ENCODE assay signal across 1 cellular context in the genomic region with DNA sequence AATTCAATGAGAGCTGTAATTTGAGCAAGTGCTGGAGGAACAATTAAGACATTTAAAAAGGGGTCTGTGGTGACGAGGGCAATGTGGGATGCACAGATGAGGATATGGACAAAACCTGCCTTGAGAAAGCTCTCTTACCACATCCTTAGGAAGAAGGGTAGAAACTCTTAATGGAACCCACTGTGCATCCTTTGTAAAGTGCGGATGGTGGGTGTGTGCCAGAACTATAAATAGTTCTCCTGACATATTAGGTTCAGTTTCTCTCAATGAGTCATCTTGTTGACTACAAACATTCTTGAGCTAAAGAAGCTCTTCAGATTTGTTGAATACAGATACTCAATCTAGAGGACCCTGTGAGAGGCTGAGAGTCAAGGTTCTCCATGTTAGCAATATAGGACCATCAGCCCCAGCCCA.
TF ChIP-seq lines count a peak whose summit lies in the region.

No MANE protein-coding gene starts in this region.

TF ChIP-seq in GM23338, 12 proteins besides CTCF, POLR2A, EP300 and RAD21:
- TF ChIP-seq, protein P1, sequence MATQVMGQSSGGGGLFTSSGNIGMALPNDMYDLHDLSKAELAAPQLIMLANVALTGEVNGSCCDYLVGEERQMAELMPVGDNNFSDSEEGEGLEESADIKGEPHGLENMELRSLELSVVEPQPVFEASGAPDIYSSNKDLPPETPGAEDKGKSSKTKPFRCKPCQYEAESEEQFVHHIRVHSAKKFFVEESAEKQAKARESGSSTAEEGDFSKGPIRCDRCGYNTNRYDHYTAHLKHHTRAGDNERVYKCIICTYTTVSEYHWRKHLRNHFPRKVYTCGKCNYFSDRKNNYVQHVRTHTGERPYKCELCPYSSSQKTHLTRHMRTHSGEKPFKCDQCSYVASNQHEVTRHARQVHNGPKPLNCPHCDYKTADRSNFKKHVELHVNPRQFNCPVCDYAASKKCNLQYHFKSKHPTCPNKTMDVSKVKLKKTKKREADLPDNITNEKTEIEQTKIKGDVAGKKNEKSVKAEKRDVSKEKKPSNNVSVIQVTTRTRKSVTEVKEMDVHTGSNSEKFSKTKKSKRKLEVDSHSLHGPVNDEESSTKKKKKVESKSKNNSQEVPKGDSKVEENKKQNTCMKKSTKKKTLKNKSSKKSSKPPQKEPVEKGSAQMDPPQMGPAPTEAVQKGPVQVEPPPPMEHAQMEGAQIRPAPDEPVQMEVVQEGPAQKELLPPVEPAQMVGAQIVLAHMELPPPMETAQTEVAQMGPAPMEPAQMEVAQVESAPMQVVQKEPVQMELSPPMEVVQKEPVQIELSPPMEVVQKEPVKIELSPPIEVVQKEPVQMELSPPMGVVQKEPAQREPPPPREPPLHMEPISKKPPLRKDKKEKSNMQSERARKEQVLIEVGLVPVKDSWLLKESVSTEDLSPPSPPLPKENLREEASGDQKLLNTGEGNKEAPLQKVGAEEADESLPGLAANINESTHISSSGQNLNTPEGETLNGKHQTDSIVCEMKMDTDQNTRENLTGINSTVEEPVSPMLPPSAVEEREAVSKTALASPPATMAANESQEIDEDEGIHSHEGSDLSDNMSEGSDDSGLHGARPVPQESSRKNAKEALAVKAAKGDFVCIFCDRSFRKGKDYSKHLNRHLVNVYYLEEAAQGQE (IDR thresholded peaks at IDR 0.05; ENCODE audit: unreplicated experiment): no peak
- no peak for TF ChIP-seq EZH2 (IDR thresholded peaks at IDR 0.05; ENCODE audit: low read depth, unreplicated experiment)
- TF ChIP-seq, protein P2, sequence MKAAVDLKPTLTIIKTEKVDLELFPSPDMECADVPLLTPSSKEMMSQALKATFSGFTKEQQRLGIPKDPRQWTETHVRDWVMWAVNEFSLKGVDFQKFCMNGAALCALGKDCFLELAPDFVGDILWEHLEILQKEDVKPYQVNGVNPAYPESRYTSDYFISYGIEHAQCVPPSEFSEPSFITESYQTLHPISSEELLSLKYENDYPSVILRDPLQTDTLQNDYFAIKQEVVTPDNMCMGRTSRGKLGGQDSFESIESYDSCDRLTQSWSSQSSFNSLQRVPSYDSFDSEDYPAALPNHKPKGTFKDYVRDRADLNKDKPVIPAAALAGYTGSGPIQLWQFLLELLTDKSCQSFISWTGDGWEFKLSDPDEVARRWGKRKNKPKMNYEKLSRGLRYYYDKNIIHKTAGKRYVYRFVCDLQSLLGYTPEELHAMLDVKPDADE (IDR thresholded peaks at IDR 0.05): no peak
- no peak for TF ChIP-seq STAT1 (IDR thresholded peaks at IDR 0.05; ENCODE audit: unreplicated experiment)
- no peak for TF ChIP-seq CREB1 (CRISPR knock-in tag; IDR thresholded peaks at IDR 0.05; ENCODE audit: low read depth)
- TF ChIP-seq JUNB (IDR thresholded peaks at IDR 0.05; ENCODE audit: unreplicated experiment): no peak
- TF ChIP-seq NANOG (IDR thresholded peaks at IDR 0.05; ENCODE audit: borderline replicate concordance): no peak
- TF ChIP-seq, protein P3, sequence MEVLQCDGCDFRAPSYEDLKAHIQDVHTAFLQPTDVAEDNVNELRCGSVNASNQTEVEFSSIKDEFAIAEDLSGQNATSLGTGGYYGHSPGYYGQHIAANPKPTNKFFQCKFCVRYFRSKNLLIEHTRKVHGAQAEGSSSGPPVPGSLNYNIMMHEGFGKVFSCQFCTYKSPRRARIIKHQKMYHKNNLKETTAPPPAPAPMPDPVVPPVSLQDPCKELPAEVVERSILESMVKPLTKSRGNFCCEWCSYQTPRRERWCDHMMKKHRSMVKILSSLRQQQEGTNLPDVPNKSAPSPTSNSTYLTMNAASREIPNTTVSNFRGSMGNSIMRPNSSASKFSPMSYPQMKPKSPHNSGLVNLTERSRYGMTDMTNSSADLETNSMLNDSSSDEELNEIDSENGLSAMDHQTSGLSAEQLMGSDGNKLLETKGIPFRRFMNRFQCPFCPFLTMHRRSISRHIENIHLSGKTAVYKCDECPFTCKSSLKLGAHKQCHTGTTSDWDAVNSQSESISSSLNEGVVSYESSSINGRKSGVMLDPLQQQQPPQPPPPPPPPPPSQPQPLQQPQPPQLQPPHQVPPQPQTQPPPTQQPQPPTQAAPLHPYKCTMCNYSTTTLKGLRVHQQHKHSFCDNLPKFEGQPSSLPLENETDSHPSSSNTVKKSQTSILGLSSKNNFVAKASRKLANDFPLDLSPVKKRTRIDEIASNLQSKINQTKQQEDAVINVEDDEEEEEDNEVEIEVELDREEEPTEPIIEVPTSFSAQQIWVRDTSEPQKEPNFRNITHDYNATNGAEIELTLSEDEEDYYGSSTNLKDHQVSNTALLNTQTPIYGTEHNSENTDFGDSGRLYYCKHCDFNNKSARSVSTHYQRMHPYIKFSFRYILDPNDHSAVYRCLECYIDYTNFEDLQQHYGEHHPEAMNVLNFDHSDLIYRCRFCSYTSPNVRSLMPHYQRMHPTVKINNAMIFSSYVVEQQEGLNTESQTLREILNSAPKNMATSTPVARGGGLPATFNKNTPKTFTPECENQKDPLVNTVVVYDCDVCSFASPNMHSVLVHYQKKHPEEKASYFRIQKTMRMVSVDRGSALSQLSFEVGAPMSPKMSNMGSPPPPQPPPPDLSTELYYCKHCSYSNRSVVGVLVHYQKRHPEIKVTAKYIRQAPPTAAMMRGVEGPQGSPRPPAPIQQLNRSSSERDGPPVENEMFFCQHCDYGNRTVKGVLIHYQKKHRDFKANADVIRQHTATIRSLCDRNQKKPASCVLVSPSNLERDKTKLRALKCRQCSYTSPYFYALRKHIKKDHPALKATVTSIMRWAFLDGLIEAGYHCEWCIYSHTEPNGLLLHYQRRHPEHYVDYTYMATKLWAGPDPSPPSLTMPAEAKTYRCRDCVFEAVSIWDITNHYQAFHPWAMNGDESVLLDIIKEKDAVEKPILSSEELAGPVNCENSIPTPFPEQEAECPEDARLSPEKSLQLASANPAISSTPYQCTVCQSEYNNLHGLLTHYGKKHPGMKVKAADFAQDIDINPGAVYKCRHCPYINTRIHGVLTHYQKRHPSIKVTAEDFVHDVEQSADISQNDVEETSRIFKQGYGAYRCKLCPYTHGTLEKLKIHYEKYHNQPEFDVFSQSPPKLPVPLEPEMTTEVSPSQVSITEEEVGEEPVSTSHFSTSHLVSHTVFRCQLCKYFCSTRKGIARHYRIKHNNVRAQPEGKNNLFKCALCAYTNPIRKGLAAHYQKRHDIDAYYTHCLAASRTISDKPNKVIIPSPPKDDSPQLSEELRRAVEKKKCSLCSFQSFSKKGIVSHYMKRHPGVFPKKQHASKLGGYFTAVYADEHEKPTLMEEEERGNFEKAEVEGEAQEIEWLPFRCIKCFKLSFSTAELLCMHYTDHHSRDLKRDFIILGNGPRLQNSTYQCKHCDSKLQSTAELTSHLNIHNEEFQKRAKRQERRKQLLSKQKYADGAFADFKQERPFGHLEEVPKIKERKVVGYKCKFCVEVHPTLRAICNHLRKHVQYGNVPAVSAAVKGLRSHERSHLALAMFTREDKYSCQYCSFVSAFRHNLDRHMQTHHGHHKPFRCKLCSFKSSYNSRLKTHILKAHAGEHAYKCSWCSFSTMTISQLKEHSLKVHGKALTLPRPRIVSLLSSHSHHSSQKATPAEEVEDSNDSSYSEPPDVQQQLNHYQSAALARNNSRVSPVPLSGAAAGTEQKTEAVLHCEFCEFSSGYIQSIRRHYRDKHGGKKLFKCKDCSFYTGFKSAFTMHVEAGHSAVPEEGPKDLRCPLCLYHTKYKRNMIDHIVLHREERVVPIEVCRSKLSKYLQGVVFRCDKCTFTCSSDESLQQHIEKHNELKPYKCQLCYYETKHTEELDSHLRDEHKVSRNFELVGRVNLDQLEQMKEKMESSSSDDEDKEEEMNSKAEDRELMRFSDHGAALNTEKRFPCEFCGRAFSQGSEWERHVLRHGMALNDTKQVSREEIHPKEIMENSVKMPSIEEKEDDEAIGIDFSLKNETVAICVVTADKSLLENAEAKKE (CRISPR knock-in tag; IDR thresholded peaks at IDR 0.05): no peak
- TF ChIP-seq ZNF331 (CRISPR knock-in tag; IDR thresholded peaks at IDR 0.05; ENCODE audit: low read depth): no peak
- no peak for TF ChIP-seq POLR2AphosphoS5 (IDR thresholded peaks at IDR 0.05; ENCODE audit: low read depth)
- TF ChIP-seq ZNF114 (CRISPR knock-in tag; IDR thresholded peaks at IDR 0.05): no peak
- no peak for TF ChIP-seq EZH2phosphoT487 (IDR thresholded peaks at IDR 0.05; ENCODE audit: unreplicated experiment)
